ENCODE assay signal across 27 cellular contexts in genomic region chr16:5448798-5449197, GRCh38.
"Had no signal": no experiment of that assay in that cellular context is flagged by ENCODE, and none has a peak within 500 bp of the region (broad histone marks: within the 10 kb centered on the region; RNA-seq: fewer than 3 reads in every experiment).

No MANE protein-coding gene starts in this region.

- ATAC-seq: effector memory CD8-positive, alpha-beta T cell; esophagus mucosa; foreskin keratinocyte; gastrocnemius medialis; gastroesophageal sphincter; heart left ventricle; heart right ventricle had no signal

- H3K27me3 Mint-ChIP-seq: dendritic cell treated with granulocyte-macrophage colony-stimulating factor and Interleukin-4, amounts not matched to agents 40 ng/mL and 50 ng/mL, for 4 days had no signal

- DNase-seq: colonic mucosa; cortex of kidney; dermis blood vessel endothelial cell; dorsolateral prefrontal cortex; effector CD4-positive, alpha-beta T cell; effector CD8-positive, alpha-beta T cell; effector memory CD4-positive, alpha-beta T cell; effector memory CD8-positive, alpha-beta T cell; erythroblast; esophagus squamous epithelium; foreskin fibroblast; foreskin keratinocyte; foreskin melanocyte; gastrocnemius medialis; glutamatergic neuron; heart left ventricle; heart right ventricle had no signal

- H3K36me3 ChIP-seq: colonic mucosa, esophagus muscularis mucosa, esophagus squamous epithelium, gastrocnemius medialis, gastroesophageal sphincter, heart left ventricle, heart right ventricle had no signal

- FAIRE-seq: colon, endometrium, endothelial cell of umbilical vein, frontal cortex had no signal

- H3K9me3 ChIP-seq: colonic mucosa, esophagus muscularis mucosa, esophagus squamous epithelium, gastrocnemius medialis, gastroesophageal sphincter, heart left ventricle, heart right ventricle had no signal

- H3K27me3 ChIP-seq: colonic mucosa, foreskin keratinocyte, gastrocnemius medialis had no signal

- H3K27ac Mint-ChIP-seq: dendritic cell treated with granulocyte-macrophage colony-stimulating factor and Interleukin-4, amounts not matched to agents 40 ng/mL and 50 ng/mL, for 4 days; effector memory CD8-positive, alpha-beta T cell had no signal

- H3K4me3 Mint-ChIP-seq: dendritic cell treated with granulocyte-macrophage colony-stimulating factor and Interleukin-4, amounts not matched to agents 40 ng/mL and 50 ng/mL, for 4 days; effector memory CD8-positive, alpha-beta T cell had no signal

- H3K4me1 ChIP-seq: colonic mucosa, esophagus muscularis mucosa, esophagus squamous epithelium, foreskin keratinocyte, gastrocnemius medialis, gastroesophageal sphincter, heart left ventricle, heart right ventricle had no signal

- H3K27ac ChIP-seq: colonic mucosa, coronary artery, dorsolateral prefrontal cortex, epithelial cell of prostate, esophagus muscularis mucosa, esophagus squamous epithelium, foreskin keratinocyte, gastrocnemius medialis, gastroesophageal sphincter, heart left ventricle, heart right ventricle had no signal

- H3K4me3 ChIP-seq: colonic mucosa, coronary artery, dorsolateral prefrontal cortex, esophagus muscularis mucosa, esophagus squamous epithelium, gastrocnemius medialis, gastroesophageal sphincter, heart left ventricle, heart right ventricle had no signal
